In the genomic region with DNA sequence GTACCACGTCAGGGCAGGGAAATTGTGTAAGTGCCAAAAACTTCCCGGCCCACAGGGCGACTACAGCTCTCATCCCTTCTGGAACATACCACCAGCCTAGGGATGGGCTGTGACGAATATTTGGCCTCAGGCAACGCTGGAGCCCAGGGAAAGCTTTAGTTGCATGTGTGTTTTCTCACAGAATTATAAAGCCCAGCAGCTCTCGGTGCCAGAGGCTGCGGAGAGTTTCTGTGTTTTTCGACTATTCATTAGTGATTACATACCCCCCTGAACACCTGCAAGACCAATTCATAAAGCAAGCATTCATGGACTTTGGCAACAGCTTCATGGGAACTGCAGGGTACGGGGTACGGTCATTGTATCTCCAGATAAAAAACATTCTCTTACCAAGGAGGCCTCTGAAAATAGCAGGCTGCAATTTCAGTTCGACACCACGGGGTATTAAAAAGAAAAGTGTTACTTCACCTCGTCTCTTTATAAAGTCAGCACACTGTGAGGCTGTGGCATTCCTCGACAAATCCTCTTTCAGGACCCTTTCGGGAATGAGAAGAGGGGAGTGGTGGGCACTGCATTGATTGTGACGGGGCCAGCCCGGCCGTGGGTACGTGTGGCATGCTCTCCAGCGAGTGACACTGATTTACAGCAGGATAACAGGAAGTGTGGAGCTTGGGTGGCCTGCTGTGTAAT, we compare ENCODE assay signal across 10 cellular contexts.
DNase-seq lines count a peak whose midpoint lies in the region; ATAC-seq and TF ChIP-seq lines count a peak whose summit lies in the region.
"Had no signal": no experiment of that assay in that cellular context is flagged by ENCODE, and none has a peak within 500 bp of the region (broad histone marks: within the 10 kb centered on the region; RNA-seq: fewer than 3 reads in every experiment).

No MANE protein-coding gene starts in this region.

- H4K20me1 ChIP-seq in smooth muscle cell (ENCODE audit: low read depth) (no peaks in the 10 kb centered on the region), PC-9 (ENCODE audit: insufficient read depth) (no peaks in the 10 kb centered on the region)

- H3K27me3 ChIP-seq in Panc1 (ENCODE audit: control insufficient read depth, insufficient read depth, low read length): peaks cover 7% of the 10 kb centered on the region; the same call in 1 of the 2 replicates
- no peaks in the 10 kb centered on the region for H3K27me3 ChIP-seq in dorsolateral prefrontal cortex
- no peaks in the 10 kb centered on the region for H3K27me3 ChIP-seq in mesendoderm (ENCODE audit: insufficient read depth, low read length, poor library complexity)
- H3K27me3 ChIP-seq in smooth muscle cell (ENCODE audit: low read depth): no peaks in the 10 kb centered on the region
- H3K27me3 ChIP-seq in PC-9 (ENCODE audit: insufficient read depth, low read depth): peaks cover under 1% of the 10 kb centered on the region; the same call in 1 of the 2 replicates

- in situ Hi-C loops in Panc1 (cut with HindIII; ENCODE audit: low pct_unique_long_range_greater_than_20kb, low sequenced_read_pairs): no loop called here

- H3K4me3 ChIP-seq in Panc1 (ENCODE audit: low read depth in 2 of 2, low read length in 2 of 2) (no peak overlapping the region), dorsolateral prefrontal cortex (peak overlapping the region in 52 of 59 donors; percentile 2 to 58 (median 26)), mesendoderm (ENCODE audit: low read length) (no peak overlapping the region), smooth muscle cell (no peak overlapping the region), PC-9 (no peak overlapping the region)

- no peak overlapping the region for H3K18ac ChIP-seq in mesendoderm (ENCODE audit: low read length)

- TF ChIP-seq CTCF in Panc1 (IDR thresholded peaks at IDR 0.05): no peak
- TF ChIP-seq CTCF in dorsolateral prefrontal cortex (IDR thresholded peaks at IDR 0.05 in 54 of 56, conservative IDR thresholded peaks at IDR 0.05 in 2 of 56; ENCODE audit: low read depth in 1 of 56, partially characterized antibody in 56 of 56): peak in 2 of 56 donors; percentile 6 to 8
- TF ChIP-seq CTCF in smooth muscle cell (IDR thresholded peaks at IDR 0.05; ENCODE audit: borderline replicate concordance, insufficient read depth, poor library complexity, severe bottlenecking): no peak
- no peak for TF ChIP-seq CTCF in PC-9 (conservative IDR thresholded peaks at IDR 0.05)

- no TSS peak for BruUV-seq in Panc1 (replicated peaks; lab: Mats Ljungman, UMichigan)
- no TSS peak for BruUV-seq in PC-9 (replicated peaks; lab: Mats Ljungman, UMichigan)

- DNase-seq in Panc1 (ENCODE audit: low read depth, low spot score): no peak
- DNase-seq in dorsolateral prefrontal cortex: peak; percentile 7 to 75 (median 63)
- peak; percentile 54 for DNase-seq in mesendoderm
- DNase-seq in smooth muscle cell (lab: John Stamatoyannopoulos, UW; ENCODE audit: unreplicated experiment): no peak
- no peak for DNase-seq in left lobe of liver (ENCODE audit: low spot score)
- no peak for DNase-seq in PC-9
- DNase-seq: activated CD8-positive, alpha-beta memory T cell treated with anti-CD3 and anti-CD28 coated beads for 24 hours; T-cell had no signal

- intact Hi-C loops in Panc1 (cut with micrococcal nuclease; ENCODE audit: unreplicated experiment) (no loop called here), dorsolateral prefrontal cortex (cut with DNase I) (loop anchor here (2.0 kb wide), 2 partner anchors 26 to 40 kb away; no protein-coding TSS in a partner anchor), PC-9 (cut with micrococcal nuclease; ENCODE audit: unreplicated experiment) (no loop called here)

- WGBS in mesendoderm (ENCODE audit: extremely low coverage, insufficient coverage, low lambda C conversion rate): no CpG with 5 or more reads among the region's 20 CpGs
- WGBS in smooth muscle cell (ENCODE audit: low lambda C conversion rate): 57% methylated on average over 20 of the region's 20 CpGs

- H3K4ac ChIP-seq in mesendoderm (ENCODE audit: low read depth, low read length): no peak overlapping the region

- H4K5ac ChIP-seq in mesendoderm (ENCODE audit: low read length): no peak overlapping the region

- H2AFZ ChIP-seq in smooth muscle cell (ENCODE audit: low read depth) (peak overlapping the region; percentile 51), PC-9 (no peak overlapping the region)

- ATAC-seq in Panc1: 0 out of 2 replicates have a peak, but pooled peaks have one; percentile 12
- ATAC-seq in GM18511 (IDR thresholded peaks at IDR 0.05; ENCODE audit: unreplicated experiment): no peak
- no peak for ATAC-seq in GM21737 (IDR thresholded peaks at IDR 0.05; ENCODE audit: unreplicated experiment)
- no peak for ATAC-seq in left lobe of liver
- ATAC-seq: T-cell had no signal

- H3K27ac ChIP-seq in Panc1 (ENCODE audit: low read length): no peak overlapping the region
- peak overlapping the region; percentile 83 to 99 (median 95) for H3K27ac ChIP-seq in dorsolateral prefrontal cortex
- no peak overlapping the region for H3K27ac ChIP-seq in mesendoderm (ENCODE audit: low read depth, low read length)
- no peak overlapping the region for H3K27ac ChIP-seq in smooth muscle cell (ENCODE audit: low read depth)
- no peak overlapping the region for H3K27ac ChIP-seq in PC-9

- no peaks in the 10 kb centered on the region for H3K79me2 ChIP-seq in mesendoderm (ENCODE audit: control insufficient read depth, insufficient read depth, low read length)
- no peaks in the 10 kb centered on the region for H3K79me2 ChIP-seq in smooth muscle cell (ENCODE audit: low read depth)
- H3K79me2 ChIP-seq in PC-9 (ENCODE audit: low read depth): no peaks in the 10 kb centered on the region

- POLR2A ChIA-PET in Panc1 (lab: Charles Lee) (interaction anchor here (0.6 kb wide), 1 partner anchor 1647 kb away, joined by 4 read pairs; no protein-coding TSS in a partner anchor), PC-9 (lab: Charles Lee; ENCODE audit: unreplicated experiment) (no interaction called here)

- H3K9me3 ChIP-seq in Panc1 (ENCODE audit: control insufficient read depth, insufficient read depth, low read depth, low read length): no peaks in the 10 kb centered on the region
- no peaks in the 10 kb centered on the region for H3K9me3 ChIP-seq in smooth muscle cell (replicated peaks; ENCODE audit: low read depth)
- H3K9me3 ChIP-seq in PC-9 (ENCODE audit: insufficient read depth, low read depth): no peaks in the 10 kb centered on the region

- no peak overlapping the region for H3K23ac ChIP-seq in mesendoderm (ENCODE audit: low read length)

- H3K79me1 ChIP-seq in mesendoderm (ENCODE audit: low read length): no peaks in the 10 kb centered on the region

- no peaks in the 10 kb centered on the region for H3K9me2 ChIP-seq in PC-9 (ENCODE audit: insufficient read depth)

- H2BK15ac ChIP-seq in mesendoderm (replicated peaks; ENCODE audit: low read depth): no peak overlapping the region

- H2BK120ac ChIP-seq in mesendoderm (ENCODE audit: low read depth, low read length): no peak overlapping the region

- no peak overlapping the region for H2BK5ac ChIP-seq in mesendoderm (ENCODE audit: low read length)

- H3K36me3 ChIP-seq in Panc1 (ENCODE audit: control insufficient read depth, insufficient read depth, low read length) (no peaks in the 10 kb centered on the region), mesendoderm (ENCODE audit: control insufficient read depth, insufficient read depth, low read length) (no peaks in the 10 kb centered on the region), smooth muscle cell (ENCODE audit: low read depth) (no peaks in the 10 kb centered on the region), PC-9 (ENCODE audit: low read depth) (no peaks in the 10 kb centered on the region)

- H3F3A ChIP-seq in smooth muscle cell (ENCODE audit: low read depth): no peaks in the 10 kb centered on the region
- no peaks in the 10 kb centered on the region for H3F3A ChIP-seq in PC-9 (ENCODE audit: insufficient read depth, low read depth)

- no peak overlapping the region for H4K8ac ChIP-seq in mesendoderm (ENCODE audit: low read depth, low read length)

- H2AK5ac ChIP-seq in mesendoderm (ENCODE audit: low read length): no peak overlapping the region

- CTCF ChIA-PET in Panc1 (lab: Charles Lee) (no interaction called here), PC-9 (lab: Charles Lee) (no interaction called here)

- H3K9ac ChIP-seq in mesendoderm (ENCODE audit: low read length) (no peak overlapping the region), smooth muscle cell (ENCODE audit: low read depth) (no peak overlapping the region)

- H3K4me1 ChIP-seq in Panc1 (ENCODE audit: control insufficient read depth, insufficient read depth, low read length) (no peaks in the 10 kb centered on the region), mesendoderm (ENCODE audit: control insufficient read depth, low read depth, low read length) (no peaks in the 10 kb centered on the region), smooth muscle cell (ENCODE audit: low read depth) (peaks cover 10% of the 10 kb centered on the region), PC-9 (replicated peaks; ENCODE audit: insufficient read depth) (no peaks in the 10 kb centered on the region)

- H3K4me2 ChIP-seq in mesendoderm (ENCODE audit: low read length) (no peak overlapping the region), smooth muscle cell (no peak overlapping the region), PC-9 (no peak overlapping the region)

- no peak overlapping the region for H3K56ac ChIP-seq in mesendoderm (ENCODE audit: low read length)

Comparison
In these comparisons a context has a peak if more than half of its experiments do, and no peak if none do; other contexts are left out.
1. DNase-seq: peak in dorsolateral prefrontal cortex (10 of 10) and mesendoderm (single experiment); none in Panc1 (single experiment), smooth muscle cell (single experiment), left lobe of liver (single experiment) and PC-9 (0 of 2).
2. H3K27ac ChIP-seq: peak in dorsolateral prefrontal cortex (59 of 59); none in Panc1 (single experiment), mesendoderm (single experiment), smooth muscle cell (single experiment) and PC-9 (single experiment).
3. H3K4me3 ChIP-seq: peak in dorsolateral prefrontal cortex (52 of 59); none in Panc1 (0 of 2), mesendoderm (single experiment), smooth muscle cell (single experiment) and PC-9 (single experiment).
4. intact Hi-C loops: an anchor here in dorsolateral prefrontal cortex (2.0 kb wide); none called in Panc1 and PC-9.